ENCODE assay signal across 37 cellular contexts in genomic region chr9:101417389-101417788, GRCh38. TPM values are rescaled to one million over a fixed set of nuclear protein-coding genes. Genes with fewer than 3 reads are reported as not detected.
"Had no signal": no experiment of that assay in that cellular context is flagged by ENCODE, and none has a peak within 500 bp of the region (broad histone marks: within the 10 kb centered on the region; RNA-seq: fewer than 3 reads in every experiment).

No MANE protein-coding gene starts in this region.

- H3K4me1 ChIP-seq: ascending aorta, breast epithelium, colonic mucosa, esophagus squamous epithelium, gastroesophageal sphincter had no signal

- H3K27me3 Mint-ChIP-seq: activated B cell treated with CpG ODN at 0.5 μM for 24 hours; activated CD8-positive, alpha-beta T cell treated with anti-CD3 and anti-CD28 coated beads for 36 hours; activated naive CD8-positive, alpha-beta T cell treated with anti-CD3 and anti-CD28 coated beads, Interleukin-2, amount 10 ng/mL, durations not matched to agents 7 days and 5 days; activated T-helper 17 cell treated with anti-CD3 and anti-CD28 coated beads, Interleukin-2, amount 50 U/mL, for 72 hours; brain; T-helper 17 cell had no signal

- H3K27ac ChIP-seq: ascending aorta, breast epithelium, cardiac muscle cell, colonic mucosa, epithelial cell of prostate, esophagus squamous epithelium, gastroesophageal sphincter, heart right ventricle, WERI-Rb-1 had no signal

- H3K27ac Mint-ChIP-seq: activated B cell treated with CpG ODN at 0.5 μM for 24 hours; activated CD8-positive, alpha-beta T cell treated with anti-CD3 and anti-CD28 coated beads for 36 hours; activated naive CD4-positive, alpha-beta T cell treated with anti-CD3 and anti-CD28 coated beads, Interleukin-2, amount 50 U/mL, for 72 hours; activated naive CD8-positive, alpha-beta T cell treated with anti-CD3 and anti-CD28 coated beads, Interleukin-2, amount 10 ng/mL, durations not matched to agents 7 days and 5 days; activated T-helper 17 cell treated with anti-CD3 and anti-CD28 coated beads, Interleukin-2, amount 50 U/mL, for 72 hours; brain; T-helper 17 cell; T-helper 2 cell treated with Interferon-gamma antibody and Interleukin-4, amounts not matched to agents 5 μg/mL and 100 μg/mL, for 36 hours had no signal

- H3K4me1 Mint-ChIP-seq: activated B cell treated with CpG ODN at 0.5 μM for 24 hours; activated naive CD8-positive, alpha-beta T cell treated with anti-CD3 and anti-CD28 coated beads, Interleukin-2, amount 10 ng/mL, durations not matched to agents 7 days and 5 days; activated T-helper 17 cell treated with anti-CD3 and anti-CD28 coated beads, Interleukin-2, amount 50 U/mL, for 72 hours; T-helper 17 cell had no signal

- ATAC-seq: activated CD4-positive, CD25-positive, alpha-beta regulatory T cell treated with anti-CD3 and anti-CD28 coated beads, Interleukin-2, amount 50 U/mL, for 24 hours; activated CD8-positive, alpha-beta T cell treated with anti-CD3 and anti-CD28 coated beads for 36 hours; activated naive CD4-positive, alpha-beta T cell treated with anti-CD3 and anti-CD28 coated beads, Interleukin-2, amount 50 U/mL, for 72 hours; activated T-cell treated with anti-CD3 and anti-CD28 coated beads, Interleukin-2, amount 50 U/mL, for 4 hours; activated T-helper 17 cell treated with anti-CD3 and anti-CD28 coated beads, Interleukin-2, amount 50 U/mL, for 72 hours; gastroesophageal sphincter; T-helper 17 cell had no signal

- DNase-seq: activated B cell treated with CpG ODN at 0.5 μM for 24 hours; activated CD4-positive, alpha-beta T cell treated with anti-CD3 and anti-CD28 coated beads for 48 hours; activated CD4-positive, alpha-beta T cell treated with anti-CD3 and anti-CD28 coated beads, Interleukin-2, amount 50 U/mL, for 1 hour; activated CD4-positive, alpha-beta T cell treated with anti-CD3 and anti-CD28 coated beads, Interleukin-2, amount 50 U/mL, for 48 hours; activated CD8-positive, alpha-beta memory T cell treated with anti-CD3 and anti-CD28 coated beads for 24 hours; activated CD8-positive, alpha-beta T cell treated with anti-CD3 and anti-CD28 coated beads for 36 hours; activated effector memory CD4-positive, alpha-beta T cell treated with Interleukin-2 at 50 U/mL for 16 hours; activated gamma-delta T cell treated with Interleukin-2 at 50 U/mL for 16 hours; activated naive CD4-positive, alpha-beta T cell treated with Interleukin-2 at 50 U/mL for 16 hours; activated naive CD8-positive, alpha-beta T cell treated with anti-CD3 and anti-CD28 coated beads, Interleukin-2, amount 10 ng/mL, durations not matched to agents 7 days and 5 days; activated T-cell treated with anti-CD3 and anti-CD28 coated beads, Interleukin-2, amount 50 U/mL, for 4 hours; central memory CD4-positive, alpha-beta T cell; cerebellar nuclear complex; colonic mucosa; effector CD8-positive, alpha-beta T cell; esophagus squamous epithelium; foreskin melanocyte; heart right ventricle; T-helper 1 cell; T-helper 17 cell; T1000; WERI-Rb-1 had no signal

- H3K27me3 ChIP-seq: ascending aorta, breast epithelium, cardiac muscle cell, colonic mucosa, esophagus squamous epithelium, gastroesophageal sphincter, heart right ventricle had no signal

- FAIRE-seq: endometrium, endothelial cell of umbilical vein had no signal

- H3K36me3 ChIP-seq: breast epithelium, cardiac muscle cell, colonic mucosa, esophagus squamous epithelium, WERI-Rb-1 had no signal

- H3K4me3 ChIP-seq: ascending aorta, breast epithelium, cardiac muscle cell, colonic mucosa, esophagus squamous epithelium, gastroesophageal sphincter, heart right ventricle had no signal

- H3K4me3 Mint-ChIP-seq: activated B cell treated with CpG ODN at 0.5 μM for 24 hours; activated CD8-positive, alpha-beta T cell treated with anti-CD3 and anti-CD28 coated beads for 36 hours; activated naive CD8-positive, alpha-beta T cell treated with anti-CD3 and anti-CD28 coated beads, Interleukin-2, amount 10 ng/mL, durations not matched to agents 7 days and 5 days; activated T-cell treated with anti-CD3 and anti-CD28 coated beads, Interleukin-2, amount 50 U/mL, for 4 hours; activated T-helper 17 cell treated with anti-CD3 and anti-CD28 coated beads, Interleukin-2, amount 50 U/mL, for 72 hours; brain; T-helper 17 cell; T-helper 2 cell treated with Interferon-gamma antibody and Interleukin-4, amounts not matched to agents 5 μg/mL and 100 μg/mL, for 36 hours had no signal

RNA-seq across cellular contexts. Expression of gene ALDOB, which starts 18.2 kb away (rescaled TPM):
- total RNA-seq: activated B cell treated with CpG ODN at 0.5 μM for 24 hours; activated CD8-positive, alpha-beta T cell treated with anti-CD3 and anti-CD28 coated beads for 36 hours; activated naive CD4-positive, alpha-beta T cell treated with anti-CD3 and anti-CD28 coated beads, Interleukin-2, amount 50 U/mL, for 72 hours; activated naive CD8-positive, alpha-beta T cell treated with anti-CD3 and anti-CD28 coated beads, Interleukin-2, amount 10 ng/mL, durations not matched to agents 7 days and 5 days; activated T-helper 17 cell treated with anti-CD3 and anti-CD28 coated beads, Interleukin-2, amount 50 U/mL, for 72 hours; cardiac muscle cell; endothelial cell of umbilical vein; esophagus squamous epithelium; fibroblast of lung; fibroblast of villous mesenchyme; gastroesophageal sphincter; glomerular endothelial cell; T-helper 17 cell had no signal
- polyA plus RNA-seq: endothelial cell of umbilical vein, fibroblast of lung had no signal

RNA-seq across cellular contexts. Expression of gene BAAT, which starts 32.6 kb away (rescaled TPM):
- total RNA-seq: activated B cell treated with CpG ODN at 0.5 μM for 24 hours; activated CD8-positive, alpha-beta T cell treated with anti-CD3 and anti-CD28 coated beads for 36 hours; activated naive CD4-positive, alpha-beta T cell treated with anti-CD3 and anti-CD28 coated beads, Interleukin-2, amount 50 U/mL, for 72 hours; activated naive CD8-positive, alpha-beta T cell treated with anti-CD3 and anti-CD28 coated beads, Interleukin-2, amount 10 ng/mL, durations not matched to agents 7 days and 5 days; cardiac muscle cell; endothelial cell of umbilical vein; esophagus squamous epithelium; fibroblast of lung; glomerular endothelial cell; T-helper 17 cell had no signal
- polyA plus RNA-seq: cardiac muscle cell had no signal
